ENCODE assay signal across 1 cellular context in the genomic region with DNA sequence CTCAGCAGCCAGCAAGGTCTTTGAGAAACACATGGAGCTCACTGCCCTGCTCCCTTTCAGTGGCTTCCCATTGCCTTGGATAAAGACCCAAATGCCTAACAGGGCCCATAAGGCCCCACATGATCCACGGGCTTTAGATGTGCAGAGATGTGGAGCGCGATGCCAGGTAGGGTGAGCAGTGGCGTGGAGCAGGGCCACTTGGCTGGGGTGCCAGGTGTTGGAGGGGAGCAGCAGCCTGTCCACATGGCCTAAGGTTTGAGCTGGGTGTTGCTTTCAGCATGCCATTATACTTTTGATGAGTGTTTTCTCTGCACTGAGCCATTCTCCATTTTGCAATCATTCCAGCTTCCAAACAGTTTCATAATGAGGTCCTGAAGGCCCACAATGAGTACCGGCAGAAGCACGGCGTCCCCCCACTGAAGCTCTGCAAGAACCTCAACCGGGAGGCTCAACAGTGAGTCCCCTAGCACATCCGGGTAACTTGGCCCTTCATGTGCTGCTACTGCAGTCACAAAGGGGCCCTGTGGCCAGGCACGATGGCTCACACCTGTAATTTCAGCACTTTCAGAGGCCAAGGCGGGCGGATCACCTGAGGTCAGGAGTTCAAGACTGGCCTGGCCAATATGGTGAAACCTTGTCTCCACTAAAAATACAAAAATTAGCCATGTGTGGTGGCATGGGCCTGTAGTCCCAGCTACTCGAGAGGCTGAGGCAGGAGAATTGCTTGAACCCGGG.
TF ChIP-seq lines count a peak whose summit lies in the region.

No MANE protein-coding gene starts in this region.

TF ChIP-seq in GM23338, 12 proteins besides CTCF, POLR2A, EP300 and RAD21 (continued from another document):
- TF ChIP-seq, protein P1, sequence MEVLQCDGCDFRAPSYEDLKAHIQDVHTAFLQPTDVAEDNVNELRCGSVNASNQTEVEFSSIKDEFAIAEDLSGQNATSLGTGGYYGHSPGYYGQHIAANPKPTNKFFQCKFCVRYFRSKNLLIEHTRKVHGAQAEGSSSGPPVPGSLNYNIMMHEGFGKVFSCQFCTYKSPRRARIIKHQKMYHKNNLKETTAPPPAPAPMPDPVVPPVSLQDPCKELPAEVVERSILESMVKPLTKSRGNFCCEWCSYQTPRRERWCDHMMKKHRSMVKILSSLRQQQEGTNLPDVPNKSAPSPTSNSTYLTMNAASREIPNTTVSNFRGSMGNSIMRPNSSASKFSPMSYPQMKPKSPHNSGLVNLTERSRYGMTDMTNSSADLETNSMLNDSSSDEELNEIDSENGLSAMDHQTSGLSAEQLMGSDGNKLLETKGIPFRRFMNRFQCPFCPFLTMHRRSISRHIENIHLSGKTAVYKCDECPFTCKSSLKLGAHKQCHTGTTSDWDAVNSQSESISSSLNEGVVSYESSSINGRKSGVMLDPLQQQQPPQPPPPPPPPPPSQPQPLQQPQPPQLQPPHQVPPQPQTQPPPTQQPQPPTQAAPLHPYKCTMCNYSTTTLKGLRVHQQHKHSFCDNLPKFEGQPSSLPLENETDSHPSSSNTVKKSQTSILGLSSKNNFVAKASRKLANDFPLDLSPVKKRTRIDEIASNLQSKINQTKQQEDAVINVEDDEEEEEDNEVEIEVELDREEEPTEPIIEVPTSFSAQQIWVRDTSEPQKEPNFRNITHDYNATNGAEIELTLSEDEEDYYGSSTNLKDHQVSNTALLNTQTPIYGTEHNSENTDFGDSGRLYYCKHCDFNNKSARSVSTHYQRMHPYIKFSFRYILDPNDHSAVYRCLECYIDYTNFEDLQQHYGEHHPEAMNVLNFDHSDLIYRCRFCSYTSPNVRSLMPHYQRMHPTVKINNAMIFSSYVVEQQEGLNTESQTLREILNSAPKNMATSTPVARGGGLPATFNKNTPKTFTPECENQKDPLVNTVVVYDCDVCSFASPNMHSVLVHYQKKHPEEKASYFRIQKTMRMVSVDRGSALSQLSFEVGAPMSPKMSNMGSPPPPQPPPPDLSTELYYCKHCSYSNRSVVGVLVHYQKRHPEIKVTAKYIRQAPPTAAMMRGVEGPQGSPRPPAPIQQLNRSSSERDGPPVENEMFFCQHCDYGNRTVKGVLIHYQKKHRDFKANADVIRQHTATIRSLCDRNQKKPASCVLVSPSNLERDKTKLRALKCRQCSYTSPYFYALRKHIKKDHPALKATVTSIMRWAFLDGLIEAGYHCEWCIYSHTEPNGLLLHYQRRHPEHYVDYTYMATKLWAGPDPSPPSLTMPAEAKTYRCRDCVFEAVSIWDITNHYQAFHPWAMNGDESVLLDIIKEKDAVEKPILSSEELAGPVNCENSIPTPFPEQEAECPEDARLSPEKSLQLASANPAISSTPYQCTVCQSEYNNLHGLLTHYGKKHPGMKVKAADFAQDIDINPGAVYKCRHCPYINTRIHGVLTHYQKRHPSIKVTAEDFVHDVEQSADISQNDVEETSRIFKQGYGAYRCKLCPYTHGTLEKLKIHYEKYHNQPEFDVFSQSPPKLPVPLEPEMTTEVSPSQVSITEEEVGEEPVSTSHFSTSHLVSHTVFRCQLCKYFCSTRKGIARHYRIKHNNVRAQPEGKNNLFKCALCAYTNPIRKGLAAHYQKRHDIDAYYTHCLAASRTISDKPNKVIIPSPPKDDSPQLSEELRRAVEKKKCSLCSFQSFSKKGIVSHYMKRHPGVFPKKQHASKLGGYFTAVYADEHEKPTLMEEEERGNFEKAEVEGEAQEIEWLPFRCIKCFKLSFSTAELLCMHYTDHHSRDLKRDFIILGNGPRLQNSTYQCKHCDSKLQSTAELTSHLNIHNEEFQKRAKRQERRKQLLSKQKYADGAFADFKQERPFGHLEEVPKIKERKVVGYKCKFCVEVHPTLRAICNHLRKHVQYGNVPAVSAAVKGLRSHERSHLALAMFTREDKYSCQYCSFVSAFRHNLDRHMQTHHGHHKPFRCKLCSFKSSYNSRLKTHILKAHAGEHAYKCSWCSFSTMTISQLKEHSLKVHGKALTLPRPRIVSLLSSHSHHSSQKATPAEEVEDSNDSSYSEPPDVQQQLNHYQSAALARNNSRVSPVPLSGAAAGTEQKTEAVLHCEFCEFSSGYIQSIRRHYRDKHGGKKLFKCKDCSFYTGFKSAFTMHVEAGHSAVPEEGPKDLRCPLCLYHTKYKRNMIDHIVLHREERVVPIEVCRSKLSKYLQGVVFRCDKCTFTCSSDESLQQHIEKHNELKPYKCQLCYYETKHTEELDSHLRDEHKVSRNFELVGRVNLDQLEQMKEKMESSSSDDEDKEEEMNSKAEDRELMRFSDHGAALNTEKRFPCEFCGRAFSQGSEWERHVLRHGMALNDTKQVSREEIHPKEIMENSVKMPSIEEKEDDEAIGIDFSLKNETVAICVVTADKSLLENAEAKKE (CRISPR knock-in tag; IDR thresholded peaks at IDR 0.05) = no peak
- TF ChIP-seq EZH2 (IDR thresholded peaks at IDR 0.05; ENCODE audit: low read depth, unreplicated experiment) (no peak), CREB1 (CRISPR knock-in tag; IDR thresholded peaks at IDR 0.05; ENCODE audit: low read depth) (no peak)
- TF ChIP-seq, protein P2, sequence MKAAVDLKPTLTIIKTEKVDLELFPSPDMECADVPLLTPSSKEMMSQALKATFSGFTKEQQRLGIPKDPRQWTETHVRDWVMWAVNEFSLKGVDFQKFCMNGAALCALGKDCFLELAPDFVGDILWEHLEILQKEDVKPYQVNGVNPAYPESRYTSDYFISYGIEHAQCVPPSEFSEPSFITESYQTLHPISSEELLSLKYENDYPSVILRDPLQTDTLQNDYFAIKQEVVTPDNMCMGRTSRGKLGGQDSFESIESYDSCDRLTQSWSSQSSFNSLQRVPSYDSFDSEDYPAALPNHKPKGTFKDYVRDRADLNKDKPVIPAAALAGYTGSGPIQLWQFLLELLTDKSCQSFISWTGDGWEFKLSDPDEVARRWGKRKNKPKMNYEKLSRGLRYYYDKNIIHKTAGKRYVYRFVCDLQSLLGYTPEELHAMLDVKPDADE (IDR thresholded peaks at IDR 0.05) = no peak
TF ChIP-seq in GM23338: peak in this region for 0.
